In genomic region chr11:124327775-124328174, GRCh38 we compare ENCODE assay signal across 2 cellular contexts.
A peak's percentile ranks its signal among the peaks of the same experiment; 100 is the strongest.
TF ChIP-seq lines count a peak whose summit lies in the region.

No MANE protein-coding gene starts in this region.

TF ChIP-seq in K562, 482 proteins besides CTCF, POLR2A, EP300 and RAD21:
- peak; percentile 96 for TF ChIP-seq HLTF (IDR thresholded peaks at IDR 0.05)
- no peak for TF ChIP-seq STAT5A (IDR thresholded peaks at IDR 0.05; ENCODE audit: borderline replicate concordance, low read length)
- TF ChIP-seq, protein P1, sequence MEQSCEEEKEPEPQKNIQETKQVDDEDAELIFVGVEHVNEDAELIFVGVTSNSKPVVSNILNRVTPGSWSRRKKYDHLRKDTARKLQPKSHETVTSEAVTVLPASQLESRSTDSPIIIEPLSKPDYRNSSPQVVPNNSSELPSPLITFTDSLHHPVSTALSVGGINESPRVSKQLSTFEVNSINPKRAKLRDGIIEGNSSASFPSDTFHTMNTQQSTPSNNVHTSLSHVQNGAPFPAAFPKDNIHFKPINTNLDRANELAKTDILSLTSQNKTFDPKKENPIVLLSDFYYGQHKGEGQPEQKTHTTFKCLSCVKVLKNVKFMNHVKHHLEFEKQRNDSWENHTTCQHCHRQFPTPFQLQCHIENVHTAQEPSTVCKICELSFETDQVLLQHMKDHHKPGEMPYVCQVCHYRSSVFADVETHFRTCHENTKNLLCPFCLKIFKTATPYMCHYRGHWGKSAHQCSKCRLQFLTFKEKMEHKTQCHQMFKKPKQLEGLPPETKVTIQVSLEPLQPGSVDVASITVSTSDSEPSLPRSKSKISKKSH (CRISPR knock-in tag; IDR thresholded peaks at IDR 0.05): 0 out of 2 replicates have a peak, but pooled peaks have one; percentile 28
- TF ChIP-seq ETV5 (CRISPR knock-in tag; IDR thresholded peaks at IDR 0.05; ENCODE audit: low read depth): no peak
- no peak for TF ChIP-seq SAFB2 (IDR thresholded peaks at IDR 0.05; ENCODE audit: borderline replicate concordance, low read depth, low read length, severe bottlenecking)
- no peak for TF ChIP-seq ZBTB33 (CRISPR knock-in tag; IDR thresholded peaks at IDR 0.05)
- peak; percentile 53; the same call in 1 of the 2 replicates for TF ChIP-seq TRIM28 (IDR thresholded peaks at IDR 0.05)
- TF ChIP-seq FOXA3 (CRISPR knock-in tag; conservative IDR thresholded peaks at IDR 0.05 in 1 of 2, IDR thresholded peaks at IDR 0.05 in 1 of 2): peak in 1 of 2 experiments; percentile 90; a peak in 2 of 4 replicates

TF ChIP-seq in H1, 55 proteins besides CTCF, POLR2A, EP300 and RAD21:
- TF ChIP-seq JUND (IDR thresholded peaks at IDR 0.05; ENCODE audit: low read length): no peak
- no peak for TF ChIP-seq NANOG (IDR thresholded peaks at IDR 0.05; ENCODE audit: insufficient read depth, low read depth, low read length, poor library complexity, severe bottlenecking)
- no peak for TF ChIP-seq RNF2 (IDR thresholded peaks at IDR 0.05; ENCODE audit: borderline replicate concordance, low read depth, low read length, missing control alignments, poor library complexity, severe bottlenecking)
- TF ChIP-seq TEAD4 (IDR thresholded peaks at IDR 0.05; ENCODE audit: low read depth, low read length): no peak
- no peak for TF ChIP-seq CHD7 (IDR thresholded peaks at IDR 0.05; ENCODE audit: insufficient replicate concordance, low read length)
- TF ChIP-seq ATF3 (IDR thresholded peaks at IDR 0.05; ENCODE audit: insufficient read depth, low read depth, low read length): no peak
- TF ChIP-seq HDAC6 (IDR thresholded peaks at IDR 0.05; ENCODE audit: low read depth, low read length): no peak
- no peak for TF ChIP-seq RXRA (IDR thresholded peaks at IDR 0.05; ENCODE audit: insufficient read depth, low read depth, low read length)
- TF ChIP-seq E2F6 (IDR thresholded peaks at IDR 0.05): no peak
- TF ChIP-seq SIRT6 (IDR thresholded peaks at IDR 0.05; ENCODE audit: low read length): no peak
